9 cellular contexts compared by ENCODE assay signal in genomic region chr1:27601321-27601770, GRCh38.
A peak's percentile ranks its signal among the peaks of the same experiment; 100 is the strongest.
DNase-seq lines count a peak whose midpoint lies in the region; ATAC-seq lines count a peak whose summit lies in the region.
"Had no signal": no experiment of that assay in that cellular context is flagged by ENCODE, and none has a peak within 500 bp of the region (broad histone marks: within the 10 kb centered on the region; RNA-seq: fewer than 3 reads in every experiment).

No MANE protein-coding gene starts in this region.

- H3K27me3 Mint-ChIP-seq in activated naive CD8-positive, alpha-beta T cell treated with anti-CD3 and anti-CD28 coated beads, Interleukin-2, amount 50 U/mL, for 24 hours, result peaks cover 2% of the 10 kb centered on the region
- no peaks in the 10 kb centered on the region for H3K27me3 Mint-ChIP-seq in stimulated activated naive CD8-positive, alpha-beta T cell treated with anti-CD3 and anti-CD28 coated beads, Interleukin-15, amount 100 ng/mL, for 72 hours

- H3K36me3 Mint-ChIP-seq in activated naive CD8-positive, alpha-beta T cell treated with anti-CD3 and anti-CD28 coated beads, Interleukin-2, amount 50 U/mL, for 24 hours (ENCODE audit: low read depth), result no peaks in the 10 kb centered on the region

- DNase-seq in NCI-H1092 treated with DMSO at 0.1 percent for 48 hours (lab: John Stamatoyannopoulos, UW) (peak; percentile 22), NCI-H1092 (lab: John Stamatoyannopoulos, UW) (no peak), islet precursor cell (peak; percentile 50), COLO829 (ENCODE audit: low spot score) (no peak)
- DNase-seq in activated naive CD8-positive, alpha-beta T cell treated with anti-CD3 and anti-CD28 coated beads, Interleukin-2, amount 50 U/mL, for 24 hours, result no peak
- DNase-seq in stimulated activated naive CD8-positive, alpha-beta T cell treated with anti-CD3 and anti-CD28 coated beads, Interleukin-15, amount 100 ng/mL, for 72 hours, result no peak
- DNase-seq: ACHN had no signal

- ATAC-seq in activated naive CD8-positive, alpha-beta T cell treated with anti-CD3 and anti-CD28 coated beads, Interleukin-2, amount 50 U/mL, for 24 hours, result no peak
- no peak for ATAC-seq in stimulated activated naive CD8-positive, alpha-beta T cell treated with anti-CD3 and anti-CD28 coated beads, Interleukin-15, amount 100 ng/mL, for 72 hours
- no peak for ATAC-seq in HG03432 (IDR thresholded peaks at IDR 0.05; ENCODE audit: unreplicated experiment)
- no peak for ATAC-seq in GM19463 (IDR thresholded peaks at IDR 0.05; ENCODE audit: unreplicated experiment)

- H3K27ac Mint-ChIP-seq in activated naive CD8-positive, alpha-beta T cell treated with anti-CD3 and anti-CD28 coated beads, Interleukin-2, amount 50 U/mL, for 24 hours, result no peak overlapping the region
- H3K27ac Mint-ChIP-seq in stimulated activated naive CD8-positive, alpha-beta T cell treated with anti-CD3 and anti-CD28 coated beads, Interleukin-15, amount 100 ng/mL, for 72 hours, result peak overlapping the region in 1 of 2 donors; percentile 43

- H3K4me3 Mint-ChIP-seq in activated naive CD8-positive, alpha-beta T cell treated with anti-CD3 and anti-CD28 coated beads, Interleukin-2, amount 50 U/mL, for 24 hours, result peak overlapping the region; percentile 57
- peak overlapping the region; percentile 18 to 30 for H3K4me3 Mint-ChIP-seq in stimulated activated naive CD8-positive, alpha-beta T cell treated with anti-CD3 and anti-CD28 coated beads, Interleukin-15, amount 100 ng/mL, for 72 hours

- H3K4me1 Mint-ChIP-seq in activated naive CD8-positive, alpha-beta T cell treated with anti-CD3 and anti-CD28 coated beads, Interleukin-2, amount 50 U/mL, for 24 hours, result peaks cover 17% of the 10 kb centered on the region
- peaks cover 11% of the 10 kb centered on the region for H3K4me1 Mint-ChIP-seq in stimulated activated naive CD8-positive, alpha-beta T cell treated with anti-CD3 and anti-CD28 coated beads, Interleukin-15, amount 100 ng/mL, for 72 hours

- H3K9me3 Mint-ChIP-seq in activated naive CD8-positive, alpha-beta T cell treated with anti-CD3 and anti-CD28 coated beads, Interleukin-2, amount 50 U/mL, for 24 hours, result no peaks in the 10 kb centered on the region
- no peaks in the 10 kb centered on the region for H3K9me3 Mint-ChIP-seq in stimulated activated naive CD8-positive, alpha-beta T cell treated with anti-CD3 and anti-CD28 coated beads, Interleukin-15, amount 100 ng/mL, for 72 hours

Comparison
In these comparisons a context has a peak if more than half of its experiments do, and no peak if none do; other contexts are left out.
1. DNase-seq: peak in NCI-H1092 treated with DMSO at 0.1 percent for 48 hours (single experiment) and islet precursor cell (single experiment); none in NCI-H1092 (single experiment), activated naive CD8-positive, alpha-beta T cell treated with anti-CD3 and anti-CD28 coated beads, Interleukin-2, amount 50 U/mL, for 24 hours (single experiment), stimulated activated naive CD8-positive, alpha-beta T cell treated with anti-CD3 and anti-CD28 coated beads, Interleukin-15, amount 100 ng/mL, for 72 hours (0 of 2) and COLO829 (single experiment).